In the genomic region with DNA sequence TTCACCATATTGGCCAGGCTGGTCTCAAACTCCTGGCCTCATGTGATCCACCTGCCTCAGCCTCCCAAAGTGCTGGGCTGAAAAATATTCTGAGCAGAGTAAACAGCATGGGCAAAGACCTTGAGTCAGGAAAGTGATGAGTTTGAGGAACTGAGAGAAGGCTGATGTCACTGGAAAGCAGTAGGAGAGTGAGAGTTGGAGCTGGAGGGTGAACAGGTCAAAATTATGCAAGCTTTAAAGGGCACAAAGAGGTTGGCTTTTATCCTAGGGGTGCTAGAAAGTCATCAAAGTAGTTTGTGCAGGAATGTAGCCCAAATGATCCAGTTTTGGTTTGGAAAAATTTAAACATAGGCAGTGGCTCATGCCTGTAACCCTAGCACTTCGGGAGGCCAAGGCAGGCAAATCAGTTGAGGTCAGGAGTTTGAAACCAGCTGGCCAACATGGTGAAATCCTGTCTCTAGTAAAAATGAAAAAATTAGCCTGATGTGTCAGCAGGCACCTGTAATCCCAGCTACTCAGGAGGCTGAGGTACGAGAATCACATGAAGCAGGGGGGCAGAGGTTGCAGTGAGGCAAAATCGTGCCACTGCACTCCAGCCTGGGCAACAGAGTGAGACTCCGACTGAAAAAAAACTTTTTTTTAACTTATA, we compare ENCODE assay signal across 9 cellular contexts. TPM values are rescaled to one million over a fixed set of nuclear protein-coding genes. Genes with fewer than 3 reads are reported as not detected.
DNase-seq lines count a peak whose midpoint lies in the region; ATAC-seq and TF ChIP-seq lines count a peak whose summit lies in the region.
"Had no signal": no experiment of that assay in that cellular context is flagged by ENCODE, and none has a peak within 500 bp of the region (broad histone marks: within the 10 kb centered on the region; RNA-seq: fewer than 3 reads in every experiment).

No MANE protein-coding gene starts in this region.

- no peak overlapping the region for H2BK15ac ChIP-seq in neuronal stem cell (ENCODE audit: low read length)

- peak; percentile 74 for ATAC-seq in GM21390 (IDR thresholded peaks at IDR 0.05; ENCODE audit: unreplicated experiment)
- ATAC-seq in HG03378 (IDR thresholded peaks at IDR 0.05; ENCODE audit: unreplicated experiment) = peak; percentile 74
- ATAC-seq in CD4-positive, alpha-beta T cell (ENCODE audit: poor library complexity) = no peak

- peaks cover 29% of the 10 kb centered on the region for H3K4me1 Mint-ChIP-seq in CD4-positive, alpha-beta T cell (ENCODE audit: low read depth)

- H3K27me3 ChIP-seq in neuronal stem cell (ENCODE audit: control insufficient read depth in 3 of 3, insufficient read depth in 3 of 3, low read depth in 1 of 3, low read length in 3 of 3) = peaks cover 0 to 5% (median 0%) of the 10 kb centered on the region in 3 experiments
- H3K27me3 ChIP-seq in CD4-positive, alpha-beta T cell (ENCODE audit: control insufficient read depth, insufficient read depth, low read length) = no peaks in the 10 kb centered on the region

- H3K79me1 ChIP-seq in neuronal stem cell (ENCODE audit: low read depth, low read length) = no peaks in the 10 kb centered on the region

- no peaks in the 10 kb centered on the region for H3K9me3 Mint-ChIP-seq in CD4-positive, alpha-beta T cell

- H2AK5ac ChIP-seq in neuronal stem cell (ENCODE audit: low read depth, low read length) = no peak overlapping the region

- CTCF ChIA-PET in CD4-positive, alpha-beta T cell (lab: Charles Lee) = no interaction called here

- no peak overlapping the region for H4K91ac ChIP-seq in neuronal stem cell (ENCODE audit: low read depth, low read length, poor library complexity)

- no peaks in the 10 kb centered on the region for H3K4me1 ChIP-seq in neuronal stem cell (ENCODE audit: control insufficient read depth in 2 of 2, insufficient read depth in 1 of 2, low read depth in 1 of 2, low read length in 2 of 2)

- TF ChIP-seq CTCF in GM13977 (IDR thresholded peaks at IDR 0.05; ENCODE audit: extremely low read depth, insufficient read depth, missing control alignments) = no peak
- TF ChIP-seq CTCF in CD4-positive, alpha-beta T cell (IDR thresholded peaks at IDR 0.05) = no peak

- intact Hi-C loops in CD4-positive, alpha-beta T cell (cut with DNase I, micrococcal nuclease) = no loop called here

- no peaks in the 10 kb centered on the region for H3K27me3 Mint-ChIP-seq in CD4-positive, alpha-beta T cell

- DNase-seq in GM13977 (ENCODE audit: low spot score) = peak; percentile 52
- DNase-seq in fibroblast of peridontal ligament (ENCODE audit: extremely low read depth) = peak; percentile 81
- DNase-seq in neuronal stem cell (ENCODE audit: low spot score) = no peak
- DNase-seq in islet precursor cell = no peak
- no peak for DNase-seq in CD4-positive, alpha-beta T cell
- no peak for DNase-seq in glomerular visceral epithelial cell (ENCODE audit: extremely low spot score)

- H3K4me3 Mint-ChIP-seq in CD4-positive, alpha-beta T cell = no peak overlapping the region

- H3K27ac Mint-ChIP-seq in CD4-positive, alpha-beta T cell = no peak overlapping the region

- no peak overlapping the region for H3K14ac ChIP-seq in neuronal stem cell (ENCODE audit: low read length)

- H3K36me3 Mint-ChIP-seq in CD4-positive, alpha-beta T cell (ENCODE audit: low read depth) = no peaks in the 10 kb centered on the region

- no peak overlapping the region for H4K8ac ChIP-seq in neuronal stem cell (ENCODE audit: low read depth, low read length)

- no CpG with 5 or more reads among the region's 4 CpGs for WGBS in neuronal stem cell (ENCODE audit: extremely low coverage in 2 of 2, insufficient read length in 2 of 2, insufficient replicate concordance in 1 of 2), 2 donors

- no peak overlapping the region for H2AFZ ChIP-seq in neuronal stem cell (ENCODE audit: low read length)

- H3K4ac ChIP-seq in neuronal stem cell (ENCODE audit: low read length) = no peak overlapping the region

- no peak overlapping the region for H3K23ac ChIP-seq in neuronal stem cell (ENCODE audit: low read depth, low read length, poor library complexity)

- no peak overlapping the region for H2BK12ac ChIP-seq in neuronal stem cell (ENCODE audit: low read length)

- H3K9ac ChIP-seq in neuronal stem cell (ENCODE audit: low read depth, low read length, poor library complexity) = no peak overlapping the region

- H3K36me3 ChIP-seq in neuronal stem cell (replicated peaks in 1 of 2; ENCODE audit: control insufficient read depth in 2 of 2, insufficient read depth in 2 of 2, low read length in 2 of 2) = no peaks in the 10 kb centered on the region

- no peak overlapping the region for H3K27ac ChIP-seq in neuronal stem cell (replicated peaks; ENCODE audit: low read length)
- no peak overlapping the region for H3K27ac ChIP-seq in CD4-positive, alpha-beta T cell (ENCODE audit: low read depth, low read length)

- H2BK5ac ChIP-seq in neuronal stem cell (ENCODE audit: low read length) = no peak overlapping the region

- no peak overlapping the region for H3K18ac ChIP-seq in neuronal stem cell (ENCODE audit: low read length)

- H3K4me2 ChIP-seq in neuronal stem cell (ENCODE audit: insufficient read depth, low read length, poor library complexity, severe bottlenecking) = no peak overlapping the region

- in situ Hi-C loops in GM13977 (cut with MboI; ENCODE audit: low pct_unique_long_range_greater_than_20kb, low sequenced_read_pairs, unreplicated experiment) = no loop called here

- no peak overlapping the region for H2BK120ac ChIP-seq in neuronal stem cell (ENCODE audit: low read depth, low read length)

- POLR2A ChIA-PET in CD4-positive, alpha-beta T cell (lab: Charles Lee) = no interaction called here

- H3K9me3 ChIP-seq in neuronal stem cell (replicated peaks in 1 of 2; ENCODE audit: control insufficient read depth in 2 of 2, insufficient read depth in 1 of 2, low read depth in 1 of 2, low read length in 2 of 2) = no peaks in the 10 kb centered on the region
- H3K9me3 ChIP-seq in CD4-positive, alpha-beta T cell (ENCODE audit: control insufficient read depth, low read length) = no peaks in the 10 kb centered on the region

- no peak overlapping the region for H3K4me3 ChIP-seq in neuronal stem cell (ENCODE audit: low read length in 2 of 2)

RNA-seq across cellular contexts. Expression of a gene that starts 44.7 kb away (rescaled TPM):
- polyA plus RNA-seq in neuronal stem cell (2013, experiment 1 of 2) = not detected
- polyA plus RNA-seq in neuronal stem cell (2013, experiment 2 of 2) = not detected
- 10 to 100 TPM; 13.2 to 14.3 TPM for total RNA-seq in CD4-positive, alpha-beta T cell
- total RNA-seq: temporal lobe had no signal

RNA-seq across cellular contexts. Expression of a gene that starts 48.1 kb away (rescaled TPM):
- polyA plus RNA-seq in neuronal stem cell (2013, experiment 1 of 2) = 57.0 TPM
- polyA plus RNA-seq in neuronal stem cell (2013, experiment 2 of 2) = 59.6 TPM
- 100 to 1,000 TPM; 341 to 355 TPM for total RNA-seq in CD4-positive, alpha-beta T cell

Comparison
In these comparisons a context has a peak if more than half of its experiments do, and no peak if none do; other contexts are left out.
1. DNase-seq: peak in GM13977 (single experiment) and fibroblast of peridontal ligament (single experiment); none in neuronal stem cell (single experiment), islet precursor cell (single experiment), CD4-positive, alpha-beta T cell (0 of 10) and glomerular visceral epithelial cell (single experiment).